ENCODE assay signal across 1 cellular context in the genomic region with DNA sequence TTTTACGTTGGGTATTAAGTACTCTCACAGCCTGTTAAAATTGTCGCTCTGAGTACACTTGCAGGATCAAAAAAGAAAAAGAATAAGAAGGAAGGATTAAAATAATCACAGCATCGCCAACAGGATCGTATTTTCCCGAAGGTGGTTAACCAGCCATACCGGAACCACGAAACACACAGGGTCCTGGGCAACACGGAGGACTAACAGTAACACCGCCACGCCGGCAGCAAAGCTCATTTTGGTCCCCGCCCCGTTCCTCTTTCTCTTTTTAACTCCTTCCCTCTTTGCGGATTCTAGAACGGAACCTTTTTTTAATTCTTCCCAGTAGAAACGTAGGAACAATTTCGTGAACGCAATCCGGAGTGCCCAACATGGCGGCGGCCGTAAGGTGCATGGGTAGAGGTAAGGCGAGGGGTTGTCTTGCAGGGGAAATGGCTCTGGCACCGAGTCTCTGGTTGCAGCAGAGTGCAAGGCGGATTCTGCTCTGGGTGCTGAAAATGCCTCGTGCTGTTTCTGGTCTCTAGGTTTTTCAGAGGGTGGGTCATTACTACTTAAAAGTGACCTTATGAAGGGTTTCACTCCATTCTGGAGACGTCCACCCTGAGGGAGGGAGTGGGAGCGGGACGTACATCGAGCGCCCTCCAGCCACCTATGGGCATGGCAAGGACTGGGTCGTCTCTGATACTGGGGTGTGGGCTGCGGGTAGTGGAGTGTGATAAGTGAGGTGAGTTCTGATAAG.
TF ChIP-seq lines count a peak whose summit lies in the region.

A gene (plus strand): TSS at position 353 of the 739 bp plus-strand sequence. CDS start 19 bp downstream, at position 372.

TF ChIP-seq in HepG2, 621 proteins besides CTCF, POLR2A, EP300 and RAD21 (continued from another document and continues in another):
- TF ChIP-seq, protein P1, sequence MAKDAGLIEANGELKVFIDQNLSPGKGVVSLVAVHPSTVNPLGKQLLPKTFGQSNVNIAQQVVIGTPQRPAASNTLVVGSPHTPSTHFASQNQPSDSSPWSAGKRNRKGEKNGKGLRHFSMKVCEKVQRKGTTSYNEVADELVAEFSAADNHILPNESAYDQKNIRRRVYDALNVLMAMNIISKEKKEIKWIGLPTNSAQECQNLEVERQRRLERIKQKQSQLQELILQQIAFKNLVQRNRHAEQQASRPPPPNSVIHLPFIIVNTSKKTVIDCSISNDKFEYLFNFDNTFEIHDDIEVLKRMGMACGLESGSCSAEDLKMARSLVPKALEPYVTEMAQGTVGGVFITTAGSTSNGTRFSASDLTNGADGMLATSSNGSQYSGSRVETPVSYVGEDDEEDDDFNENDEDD (CRISPR knock-in tag; IDR thresholded peaks at IDR 0.05; ENCODE audit: borderline replicate concordance) = peak; percentile 62; the same call in 1 of the 2 replicates
- TF ChIP-seq, protein P2, sequence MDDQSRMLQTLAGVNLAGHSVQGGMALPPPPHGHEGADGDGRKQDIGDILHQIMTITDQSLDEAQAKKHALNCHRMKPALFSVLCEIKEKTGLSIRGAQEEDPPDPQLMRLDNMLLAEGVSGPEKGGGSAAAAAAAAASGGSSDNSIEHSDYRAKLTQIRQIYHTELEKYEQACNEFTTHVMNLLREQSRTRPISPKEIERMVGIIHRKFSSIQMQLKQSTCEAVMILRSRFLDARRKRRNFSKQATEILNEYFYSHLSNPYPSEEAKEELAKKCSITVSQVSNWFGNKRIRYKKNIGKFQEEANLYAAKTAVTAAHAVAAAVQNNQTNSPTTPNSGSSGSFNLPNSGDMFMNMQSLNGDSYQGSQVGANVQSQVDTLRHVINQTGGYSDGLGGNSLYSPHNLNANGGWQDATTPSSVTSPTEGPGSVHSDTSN (CRISPR knock-in tag; IDR thresholded peaks at IDR 0.05; ENCODE audit: borderline replicate concordance) = no peak
- no peak for TF ChIP-seq ZFAT (CRISPR knock-in tag; conservative IDR thresholded peaks at IDR 0.05)
- TF ChIP-seq MYC (CRISPR knock-in tag; IDR thresholded peaks at IDR 0.05; ENCODE audit: borderline replicate concordance) = peak; percentile 80
- TF ChIP-seq YY1 (IDR thresholded peaks at IDR 0.05; ENCODE audit: insufficient read depth, insufficient replicate concordance, low read depth, low read length) = peak; percentile 98
- TF ChIP-seq ZNF296 (CRISPR knock-in tag; conservative IDR thresholded peaks at IDR 0.05) = 0 out of 2 replicates have a peak, but pooled peaks have one; percentile 30
- 0 out of 2 replicates have a peak, but pooled peaks have one; percentile 61 for TF ChIP-seq ZNF775 (CRISPR knock-in tag; IDR thresholded peaks at IDR 0.05; ENCODE audit: borderline replicate concordance)
- 0 out of 2 replicates have a peak, but pooled peaks have one; percentile 38 for TF ChIP-seq EED (CRISPR knock-in tag; IDR thresholded peaks at IDR 0.05)
- TF ChIP-seq MLLT10 (CRISPR knock-in tag; IDR thresholded peaks at IDR 0.05) = no peak
- no peak for TF ChIP-seq CEBPB (IDR thresholded peaks at IDR 0.05; ENCODE audit: borderline replicate concordance, low read depth, low read length)
- TF ChIP-seq, protein P3, sequence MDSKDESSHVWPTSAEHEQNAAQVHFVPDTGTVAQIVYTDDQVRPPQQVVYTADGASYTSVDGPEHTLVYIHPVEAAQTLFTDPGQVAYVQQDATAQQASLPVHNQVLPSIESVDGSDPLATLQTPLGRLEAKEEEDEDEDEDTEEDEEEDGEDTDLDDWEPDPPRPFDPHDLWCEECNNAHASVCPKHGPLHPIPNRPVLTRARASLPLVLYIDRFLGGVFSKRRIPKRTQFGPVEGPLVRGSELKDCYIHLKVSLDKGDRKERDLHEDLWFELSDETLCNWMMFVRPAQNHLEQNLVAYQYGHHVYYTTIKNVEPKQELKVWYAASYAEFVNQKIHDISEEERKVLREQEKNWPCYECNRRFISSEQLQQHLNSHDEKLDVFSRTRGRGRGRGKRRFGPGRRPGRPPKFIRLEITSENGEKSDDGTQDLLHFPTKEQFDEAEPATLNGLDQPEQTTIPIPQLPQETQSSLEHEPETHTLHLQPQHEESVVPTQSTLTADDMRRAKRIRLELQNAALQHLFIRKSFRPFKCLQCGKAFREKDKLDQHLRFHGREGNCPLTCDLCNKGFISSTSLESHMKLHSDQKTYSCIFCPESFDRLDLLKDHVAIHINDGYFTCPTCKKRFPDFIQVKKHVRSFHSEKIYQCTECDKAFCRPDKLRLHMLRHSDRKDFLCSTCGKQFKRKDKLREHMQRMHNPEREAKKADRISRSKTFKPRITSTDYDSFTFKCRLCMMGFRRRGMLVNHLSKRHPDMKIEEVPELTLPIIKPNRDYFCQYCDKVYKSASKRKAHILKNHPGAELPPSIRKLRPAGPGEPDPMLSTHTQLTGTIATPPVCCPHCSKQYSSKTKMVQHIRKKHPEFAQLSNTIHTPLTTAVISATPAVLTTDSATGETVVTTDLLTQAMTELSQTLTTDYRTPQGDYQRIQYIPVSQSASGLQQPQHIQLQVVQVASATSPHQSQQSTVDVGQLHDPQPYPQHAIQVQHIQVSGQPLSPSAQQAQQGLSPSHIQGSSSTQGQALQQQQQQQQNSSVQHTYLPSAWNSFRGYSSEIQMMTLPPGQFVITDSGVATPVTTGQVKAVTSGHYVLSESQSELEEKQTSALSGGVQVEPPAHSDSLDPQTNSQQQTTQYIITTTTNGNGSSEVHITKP (CRISPR knock-in tag; IDR thresholded peaks at IDR 0.05; ENCODE audit: low read depth) = no peak
- peak; percentile 96 for TF ChIP-seq GATAD1 (CRISPR knock-in tag; IDR thresholded peaks at IDR 0.05)
- TF ChIP-seq NFIB (CRISPR knock-in tag; IDR thresholded peaks at IDR 0.05; ENCODE audit: borderline replicate concordance) = no peak
- no peak for TF ChIP-seq RELA (CRISPR knock-in tag; IDR thresholded peaks at IDR 0.05)
- TF ChIP-seq MAF1 (CRISPR knock-in tag; IDR thresholded peaks at IDR 0.05; ENCODE audit: borderline replicate concordance) = no peak
- peak; percentile 92; the same call in 1 of the 2 replicates for TF ChIP-seq ZNF75D (CRISPR knock-in tag; IDR thresholded peaks at IDR 0.05; ENCODE audit: borderline replicate concordance)
- TF ChIP-seq ESRRA (CRISPR knock-in tag; IDR thresholded peaks at IDR 0.05; ENCODE audit: low read depth) = no peak
- TF ChIP-seq NR2F2 (IDR thresholded peaks at IDR 0.05; ENCODE audit: borderline replicate concordance, low read depth) = peak; percentile 44; the same call in 1 of the 2 replicates
- TF ChIP-seq ZMAT3 (CRISPR knock-in tag; conservative IDR thresholded peaks at IDR 0.05) = no peak; the same call in 1 of the 2 replicates
- peak; percentile 61; the same call in 1 of the 2 replicates for TF ChIP-seq SMAD1 (CRISPR knock-in tag; IDR thresholded peaks at IDR 0.05; ENCODE audit: borderline replicate concordance, low read depth)
- 0 out of 2 replicates have a peak, but pooled peaks have one; percentile 58 for TF ChIP-seq RFX5 (IDR thresholded peaks at IDR 0.05; ENCODE audit: low read depth, low read length)
- TF ChIP-seq HIVEP1 (CRISPR knock-in tag; IDR thresholded peaks at IDR 0.05) = 0 out of 2 replicates have a peak, but pooled peaks have one; percentile 67
- TF ChIP-seq ZNF484 (CRISPR knock-in tag; IDR thresholded peaks at IDR 0.05; ENCODE audit: borderline replicate concordance, low read depth) = no peak
- 0 out of 2 replicates have a peak, but pooled peaks have one; percentile 51 for TF ChIP-seq KDM4B (CRISPR knock-in tag; IDR thresholded peaks at IDR 0.05)
- TF ChIP-seq, protein P4, sequence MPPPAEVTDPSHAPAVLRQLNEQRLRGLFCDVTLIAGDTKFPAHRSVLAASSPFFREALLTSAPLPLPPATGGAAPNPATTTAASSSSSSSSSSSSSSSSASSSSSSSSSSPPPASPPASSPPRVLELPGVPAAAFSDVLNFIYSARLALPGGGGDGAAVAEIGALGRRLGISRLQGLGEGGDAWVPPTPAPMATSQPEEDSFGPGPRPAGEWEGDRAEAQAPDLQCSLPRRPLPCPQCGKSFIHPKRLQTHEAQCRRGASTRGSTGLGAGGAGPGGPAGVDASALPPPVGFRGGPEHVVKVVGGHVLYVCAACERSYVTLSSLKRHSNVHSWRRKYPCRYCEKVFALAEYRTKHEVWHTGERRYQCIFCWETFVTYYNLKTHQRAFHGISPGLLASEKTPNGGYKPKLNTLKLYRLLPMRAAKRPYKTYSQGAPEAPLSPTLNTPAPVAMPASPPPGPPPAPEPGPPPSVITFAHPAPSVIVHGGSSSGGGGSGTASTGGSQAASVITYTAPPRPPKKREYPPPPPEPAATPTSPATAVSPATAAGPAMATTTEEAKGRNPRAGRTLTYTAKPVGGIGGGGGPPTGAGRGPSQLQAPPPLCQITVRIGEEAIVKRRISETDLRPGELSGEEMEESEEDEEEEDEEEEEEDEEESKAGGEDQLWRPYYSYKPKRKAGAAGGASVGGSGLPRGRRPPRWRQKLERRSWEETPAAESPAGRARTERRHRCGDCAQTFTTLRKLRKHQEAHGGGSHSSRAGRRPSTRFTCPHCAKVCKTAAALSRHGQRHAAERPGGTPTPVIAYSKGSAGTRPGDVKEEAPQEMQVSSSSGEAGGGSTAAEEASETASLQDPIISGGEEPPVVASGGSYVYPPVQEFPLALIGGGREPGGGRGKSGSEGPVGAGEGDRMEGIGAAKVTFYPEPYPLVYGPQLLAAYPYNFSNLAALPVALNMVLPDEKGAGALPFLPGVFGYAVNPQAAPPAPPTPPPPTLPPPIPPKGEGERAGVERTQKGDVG (CRISPR knock-in tag; IDR thresholded peaks at IDR 0.05; ENCODE audit: borderline replicate concordance) = peak; percentile 48; the same call in 1 of the 2 replicates
- TF ChIP-seq ZNF124 (CRISPR knock-in tag; IDR thresholded peaks at IDR 0.05) = peak; percentile 91; the same call in 1 of the 2 replicates
- peak; percentile 59; the same call in 1 of the 2 replicates for TF ChIP-seq ZNF768 (CRISPR knock-in tag; IDR thresholded peaks at IDR 0.05)
- TF ChIP-seq SRY (CRISPR knock-in tag; IDR thresholded peaks at IDR 0.05) = no peak
- no peak for TF ChIP-seq KLF13 (CRISPR knock-in tag; IDR thresholded peaks at IDR 0.05)
- TF ChIP-seq ZNF878 (CRISPR knock-in tag; IDR thresholded peaks at IDR 0.05) = peak; percentile 91
- TF ChIP-seq ATF1 (CRISPR knock-in tag; IDR thresholded peaks at IDR 0.05) = peak; percentile 73
- TF ChIP-seq, protein P5, sequence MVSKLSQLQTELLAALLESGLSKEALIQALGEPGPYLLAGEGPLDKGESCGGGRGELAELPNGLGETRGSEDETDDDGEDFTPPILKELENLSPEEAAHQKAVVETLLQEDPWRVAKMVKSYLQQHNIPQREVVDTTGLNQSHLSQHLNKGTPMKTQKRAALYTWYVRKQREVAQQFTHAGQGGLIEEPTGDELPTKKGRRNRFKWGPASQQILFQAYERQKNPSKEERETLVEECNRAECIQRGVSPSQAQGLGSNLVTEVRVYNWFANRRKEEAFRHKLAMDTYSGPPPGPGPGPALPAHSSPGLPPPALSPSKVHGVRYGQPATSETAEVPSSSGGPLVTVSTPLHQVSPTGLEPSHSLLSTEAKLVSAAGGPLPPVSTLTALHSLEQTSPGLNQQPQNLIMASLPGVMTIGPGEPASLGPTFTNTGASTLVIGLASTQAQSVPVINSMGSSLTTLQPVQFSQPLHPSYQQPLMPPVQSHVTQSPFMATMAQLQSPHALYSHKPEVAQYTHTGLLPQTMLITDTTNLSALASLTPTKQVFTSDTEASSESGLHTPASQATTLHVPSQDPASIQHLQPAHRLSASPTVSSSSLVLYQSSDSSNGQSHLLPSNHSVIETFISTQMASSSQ (IDR thresholded peaks at IDR 0.05; ENCODE audit: low read depth) = peak; percentile 59; the same call in 1 of the 2 replicates
- TF ChIP-seq, protein P5 (CRISPR knock-in tag; IDR thresholded peaks at IDR 0.05; ENCODE audit: borderline replicate concordance) = peak; percentile 63; the same call in 1 of the 2 replicates
- TF ChIP-seq FOXP1 (IDR thresholded peaks at IDR 0.05) = no peak
- peak; percentile 49; the same call in 1 of the 2 replicates for TF ChIP-seq FOXP1 (CRISPR knock-in tag; IDR thresholded peaks at IDR 0.05)
- no peak for TF ChIP-seq ZNF660 (CRISPR knock-in tag; IDR thresholded peaks at IDR 0.05; ENCODE audit: borderline replicate concordance, low read depth)
- no peak; the same call in 1 of the 2 replicates for TF ChIP-seq ZMYM3 (CRISPR knock-in tag; IDR thresholded peaks at IDR 0.05)
- TF ChIP-seq, protein P6, sequence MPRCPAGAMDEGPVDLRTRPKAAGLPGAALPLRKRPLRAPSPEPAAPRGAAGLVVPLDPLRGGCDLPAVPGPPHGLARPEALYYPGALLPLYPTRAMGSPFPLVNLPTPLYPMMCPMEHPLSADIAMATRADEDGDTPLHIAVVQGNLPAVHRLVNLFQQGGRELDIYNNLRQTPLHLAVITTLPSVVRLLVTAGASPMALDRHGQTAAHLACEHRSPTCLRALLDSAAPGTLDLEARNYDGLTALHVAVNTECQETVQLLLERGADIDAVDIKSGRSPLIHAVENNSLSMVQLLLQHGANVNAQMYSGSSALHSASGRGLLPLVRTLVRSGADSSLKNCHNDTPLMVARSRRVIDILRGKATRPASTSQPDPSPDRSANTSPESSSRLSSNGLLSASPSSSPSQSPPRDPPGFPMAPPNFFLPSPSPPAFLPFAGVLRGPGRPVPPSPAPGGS (CRISPR knock-in tag; IDR thresholded peaks at IDR 0.05) = 0 out of 2 replicates have a peak, but pooled peaks have one; percentile 45
- TF ChIP-seq, protein P7, sequence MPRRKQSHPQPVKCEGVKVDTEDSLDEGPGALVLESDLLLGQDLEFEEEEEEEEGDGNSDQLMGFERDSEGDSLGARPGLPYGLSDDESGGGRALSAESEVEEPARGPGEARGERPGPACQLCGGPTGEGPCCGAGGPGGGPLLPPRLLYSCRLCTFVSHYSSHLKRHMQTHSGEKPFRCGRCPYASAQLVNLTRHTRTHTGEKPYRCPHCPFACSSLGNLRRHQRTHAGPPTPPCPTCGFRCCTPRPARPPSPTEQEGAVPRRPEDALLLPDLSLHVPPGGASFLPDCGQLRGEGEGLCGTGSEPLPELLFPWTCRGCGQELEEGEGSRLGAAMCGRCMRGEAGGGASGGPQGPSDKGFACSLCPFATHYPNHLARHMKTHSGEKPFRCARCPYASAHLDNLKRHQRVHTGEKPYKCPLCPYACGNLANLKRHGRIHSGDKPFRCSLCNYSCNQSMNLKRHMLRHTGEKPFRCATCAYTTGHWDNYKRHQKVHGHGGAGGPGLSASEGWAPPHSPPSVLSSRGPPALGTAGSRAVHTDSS (CRISPR knock-in tag; conservative IDR thresholded peaks at IDR 0.05) = no peak
- TF ChIP-seq ZBTB38 (CRISPR knock-in tag; IDR thresholded peaks at IDR 0.05) = no peak; the same call in 1 of the 2 replicates
- 0 out of 2 replicates have a peak, but pooled peaks have one; percentile 52 for TF ChIP-seq RFXAP (CRISPR knock-in tag; IDR thresholded peaks at IDR 0.05; ENCODE audit: borderline replicate concordance)
